Comparison of ENCODE assay signal across 8 cellular contexts in the genomic region with DNA sequence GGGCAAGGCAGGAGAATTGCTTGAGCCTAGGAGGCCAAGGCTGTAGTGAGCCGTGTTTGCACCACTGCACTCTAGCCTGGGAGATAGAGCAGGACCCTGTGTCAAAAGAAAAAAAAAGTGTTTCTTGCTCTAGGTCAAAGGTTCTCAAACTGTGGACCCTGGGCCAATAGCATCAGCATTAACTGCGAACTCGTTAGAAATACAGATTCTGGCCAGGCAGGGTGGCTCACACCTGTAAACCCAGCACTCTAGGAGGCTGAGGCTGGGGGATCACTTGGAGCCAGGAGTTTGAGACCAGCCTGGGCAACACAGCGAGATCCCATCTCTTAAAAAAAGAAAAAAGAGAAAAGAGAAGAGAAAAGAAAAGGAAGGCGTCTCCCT. TPM values are rescaled to one million over a fixed set of nuclear protein-coding genes. Genes with fewer than 3 reads are reported as not detected.
A peak's percentile ranks its signal among the peaks of the same experiment; 100 is the strongest.
DNase-seq lines count a peak whose midpoint lies in the region; ATAC-seq, FAIRE-seq and TF ChIP-seq lines count a peak whose summit lies in the region.

No MANE protein-coding gene starts in this region.

- H2AK5ac ChIP-seq in H9 (ENCODE audit: insufficient read length, low read length): no peak overlapping the region

- H3K9me2 ChIP-seq in hepatocyte (replicated peaks; ENCODE audit: insufficient read depth): no peaks in the 10 kb centered on the region

- CTCF ChIA-PET in activated CD4-positive, alpha-beta memory T cell treated with anti-CD3 and anti-CD28 coated beads for 36 hours (lab: Charles Lee): interaction anchor here (1.0 to 1.6 kb wide), 3 partner anchors 9 to 20 kb away, joined by 3 to 6 read pairs (median 4); no protein-coding TSS in a partner anchor

- ATAC-seq in GM18502 (IDR thresholded peaks at IDR 0.05; ENCODE audit: poor library complexity, unreplicated experiment): no peak

- no peaks in the 10 kb centered on the region for H3K79me2 ChIP-seq in H9 (ENCODE audit: insufficient read depth, low read length)
- peaks cover 7% of the 10 kb centered on the region for H3K79me2 ChIP-seq in hepatocyte

- intact Hi-C loops in activated CD4-positive, alpha-beta memory T cell treated with anti-CD3 and anti-CD28 coated beads for 36 hours (cut with micrococcal nuclease): loop anchor here (1.0 to 10.0 kb wide), 6 partner anchors 8 to 1482 kb away; partner anchors contain the start of genes ATP6V0A2 and SNRNP35

- H3K9me3 Mint-ChIP-seq in H9: no peaks in the 10 kb centered on the region
- no peaks in the 10 kb centered on the region for H3K9me3 Mint-ChIP-seq in activated CD4-positive, alpha-beta memory T cell treated with anti-CD3 and anti-CD28 coated beads for 36 hours

- peak overlapping the region; percentile 89 to 95 for H3K4me3 Mint-ChIP-seq in H9
- H3K4me3 Mint-ChIP-seq in activated CD4-positive, alpha-beta memory T cell treated with anti-CD3 and anti-CD28 coated beads for 36 hours: peak overlapping the region; percentile 99

- H4K20me1 ChIP-seq in H9 (ENCODE audit: control insufficient read depth, insufficient read depth, insufficient read length) (no peaks in the 10 kb centered on the region), hepatocyte (ENCODE audit: insufficient read depth, poor library complexity, severe bottlenecking) (no peaks in the 10 kb centered on the region)

- DNase-seq in H9: no peak
- no peak for DNase-seq in activated CD4-positive, alpha-beta memory T cell treated with anti-CD3 and anti-CD28 coated beads for 36 hours
- DNase-seq in hepatocyte (ENCODE audit: low spot score): no peak
- no peak for DNase-seq in HTR-8/SVneo (ENCODE audit: insufficient read length, low spot score)
- DNase-seq in 8988T: no peak
- no peak for DNase-seq in NCI-H2227 (lab: John Stamatoyannopoulos, UW; ENCODE audit: unreplicated experiment)

- peaks cover 40% of the 10 kb centered on the region for H3K27me3 Mint-ChIP-seq in H9 (ENCODE audit: low read depth)
- no peaks in the 10 kb centered on the region for H3K27me3 Mint-ChIP-seq in activated CD4-positive, alpha-beta memory T cell treated with anti-CD3 and anti-CD28 coated beads for 36 hours

- H3K27ac ChIP-seq in H9 (ENCODE audit: insufficient read length, low read depth, low read length) (no peak overlapping the region), hepatocyte (no peak overlapping the region), skin epidermis (peak overlapping the region; percentile 64 to 91 (median 84))

- no peak overlapping the region for H2BK15ac ChIP-seq in H9 (ENCODE audit: low read depth, low read length)

- peaks cover 2% of the 10 kb centered on the region for H3K27me3 ChIP-seq in H9 (ENCODE audit: insufficient read depth, low read length)
- H3K27me3 ChIP-seq in hepatocyte: no peaks in the 10 kb centered on the region

- H3K18ac ChIP-seq in H9 (ENCODE audit: insufficient read length, low read depth, low read length): no peak overlapping the region

- no CpG with 5 or more reads among the region's 5 CpGs for WGBS in H9 (ENCODE audit: extremely low coverage, insufficient read length, low lambda C conversion rate)
- WGBS in hepatocyte (ENCODE audit: low lambda C conversion rate, missing lambda C conversion rate): 63% methylated on average over 5 of the region's 5 CpGs

- no peak overlapping the region for H3K4ac ChIP-seq in H9 (ENCODE audit: low read depth, low read length)

- H3K4me3 ChIP-seq in hepatocyte (peak overlapping the region; percentile 85), skin epidermis (peak overlapping the region; percentile 49 to 76 (median 61))

- no peaks in the 10 kb centered on the region for H3K9me3 ChIP-seq in H9 (ENCODE audit: control insufficient read depth, low read depth, low read length)
- no peaks in the 10 kb centered on the region for H3K9me3 ChIP-seq in hepatocyte (ENCODE audit: low read depth)

- H3K4me1 ChIP-seq in H9 (ENCODE audit: insufficient read depth, low read length) (no peaks in the 10 kb centered on the region), hepatocyte (ENCODE audit: insufficient read depth) (no peaks in the 10 kb centered on the region)

- no peak overlapping the region for H3K9ac ChIP-seq in H9 (ENCODE audit: extremely low read depth, insufficient read length, low read length)

- H3K4me2 ChIP-seq in H9 (ENCODE audit: insufficient read depth, insufficient read length, low read length) (peak overlapping the region; percentile 42), hepatocyte (peak overlapping the region; percentile 98)

- H2BK20ac ChIP-seq in H9 (ENCODE audit: low read depth, low read length, poor library complexity, severe bottlenecking): no peak overlapping the region

- POLR2A ChIA-PET in activated CD4-positive, alpha-beta memory T cell treated with anti-CD3 and anti-CD28 coated beads for 36 hours (lab: Charles Lee): interaction anchor here (1.0 to 3.4 kb wide), 10 partner anchors 8 to 202 kb away, joined by 3 to 27 read pairs (median 7); partner anchors contain the start of genes KMT5A, MPHOSPH9, MTRFR and SNRNP35

- no peak overlapping the region for H3T11ph ChIP-seq in H9 (ENCODE audit: low read length)

- H4K5ac ChIP-seq in H9 (ENCODE audit: insufficient read length, low read depth, low read length): no peak overlapping the region

- no peaks in the 10 kb centered on the region; a peak in 1 of 4 replicates for H3K4me1 Mint-ChIP-seq in H9
- peaks cover 35% of the 10 kb centered on the region for H3K4me1 Mint-ChIP-seq in activated CD4-positive, alpha-beta memory T cell treated with anti-CD3 and anti-CD28 coated beads for 36 hours (ENCODE audit: low read depth)

- H3K27ac Mint-ChIP-seq in H9: no peak overlapping the region
- H3K27ac Mint-ChIP-seq in activated CD4-positive, alpha-beta memory T cell treated with anti-CD3 and anti-CD28 coated beads for 36 hours: peak overlapping the region; percentile 98

- H2BK12ac ChIP-seq in H9 (ENCODE audit: insufficient read length, low read depth, low read length): no peak overlapping the region

- H3K23ac ChIP-seq in H9 (ENCODE audit: insufficient read length, low read depth, low read length): no peak overlapping the region

- TF ChIP-seq CTCF in H9 (conservative IDR thresholded peaks at IDR 0.05) (no peak), hepatocyte (IDR thresholded peaks at IDR 0.05; ENCODE audit: poor library complexity) (no peak)

- FAIRE-seq in HTR-8/SVneo (lab: Jason Lieb, UNC): no peak

- H3K14ac ChIP-seq in H9 (ENCODE audit: insufficient read depth, low read length): no peak overlapping the region

- H3K56ac ChIP-seq in H9 (ENCODE audit: insufficient read length, low read depth, low read length): no peak overlapping the region

- H3K23me2 ChIP-seq in H9 (ENCODE audit: insufficient read length, low read depth, low read length, poor library complexity, severe bottlenecking): peaks cover 11% of the 10 kb centered on the region

- H3K36me3 ChIP-seq in hepatocyte (replicated peaks; ENCODE audit: insufficient read depth, low read depth): no peaks in the 10 kb centered on the region

- H4K8ac ChIP-seq in H9 (replicated peaks; ENCODE audit: insufficient read length, low read depth, low read length): no peak overlapping the region

- no peak overlapping the region for H2BK5ac ChIP-seq in H9 (ENCODE audit: insufficient read length, low read length)

- no peaks in the 10 kb centered on the region for H3K36me3 Mint-ChIP-seq in H9 (ENCODE audit: insufficient read depth in 1 of 3, low read depth in 3 of 3)
- peaks cover 35% of the 10 kb centered on the region for H3K36me3 Mint-ChIP-seq in activated CD4-positive, alpha-beta memory T cell treated with anti-CD3 and anti-CD28 coated beads for 36 hours

- H2AFZ ChIP-seq in H9 (ENCODE audit: low read length) (no peak overlapping the region), hepatocyte (peak overlapping the region; percentile 94)

- no peak overlapping the region for H2BK120ac ChIP-seq in H9 (ENCODE audit: low read depth, low read length, poor library complexity, severe bottlenecking)

- no peaks in the 10 kb centered on the region for H3K79me1 ChIP-seq in H9 (ENCODE audit: insufficient read depth, low read depth, low read length, poor library complexity, severe bottlenecking)

- no peak overlapping the region for H4K91ac ChIP-seq in H9 (ENCODE audit: insufficient read length, low read depth, low read length)

RNA-seq across cellular contexts. Expression of gene RILPL2, which starts 0.9 kb away (rescaled TPM):
- 1.3 and 1.4 TPM in 2 replicates for total RNA-seq in H9 (2021)
- total RNA-seq in activated CD4-positive, alpha-beta memory T cell treated with anti-CD3 and anti-CD28 coated beads for 36 hours: 10 to 100 TPM; 15.4 to 16.6 TPM
- total RNA-seq in hepatocyte: 1.6 and 2.5 TPM in 2 replicates
- polyA plus RNA-seq in hepatocyte: 3.3 and 3.7 TPM in 2 replicates

RNA-seq across cellular contexts. Expression of gene SNRNP35, which starts 22.3 kb away (rescaled TPM):
- total RNA-seq in H9 (2021) (16.3 and 16.5 TPM in 2 replicates), hepatocyte (10.8 and 13.6 TPM in 2 replicates)
- total RNA-seq in activated CD4-positive, alpha-beta memory T cell treated with anti-CD3 and anti-CD28 coated beads for 36 hours: 10 to 100 TPM; 28.6 to 30.6 TPM
- polyA plus RNA-seq in hepatocyte: 25.7 and 26.0 TPM in 2 replicates

RNA-seq across cellular contexts. Expression of gene KMT5A, which starts 51.7 kb away (rescaled TPM):
- total RNA-seq in H9 (2021): 21.7 and 23.8 TPM in 2 replicates
- total RNA-seq in activated CD4-positive, alpha-beta memory T cell treated with anti-CD3 and anti-CD28 coated beads for 36 hours: 10 to 100 TPM; 59.9 to 62.0 TPM
- 28.4 and 28.7 TPM in 2 replicates for total RNA-seq in hepatocyte
- 21.9 and 24.5 TPM in 2 replicates for polyA plus RNA-seq in hepatocyte

Comparison
In these comparisons a context has a peak if more than half of its experiments do, and no peak if none do; other contexts are left out.
1. H3K27ac ChIP-seq: peak in skin epidermis (21 of 21); none in H9 (single experiment) and hepatocyte (single experiment).